ENCODE assay signal across 20 cellular contexts in genomic region chr7:67771840-67772605, GRCh38.
DNase-seq lines count a peak whose midpoint lies in the region; ATAC-seq and TF ChIP-seq lines count a peak whose summit lies in the region.
"Had no signal": no experiment of that assay in that cellular context is flagged by ENCODE, and none has a peak within 500 bp of the region (broad histone marks: within the 10 kb centered on the region; RNA-seq: fewer than 3 reads in every experiment).

No MANE protein-coding gene starts in this region.

- peaks cover 24% of the 10 kb centered on the region for H3K27me3 Mint-ChIP-seq in endodermal cell (ENCODE audit: insufficient read depth)
- H3K27me3 Mint-ChIP-seq in stimulated activated memory B cell treated with anti-CD40 and anti-IgM and Interleukin-4, amounts not matched to agents 10 μg/mL and 1 μg/mL and 100 μg/mL, for 72 hours: no peaks in the 10 kb centered on the region
- H3K27me3 Mint-ChIP-seq: B cell, IgD-negative memory B cell had no signal

- DNase-seq in Ammon's horn (ENCODE audit: low spot score) (peak; percentile 70), endodermal cell (peak; percentile 44), right lobe of liver (peak in 1 of 3 donors; percentile 54), putamen (ENCODE audit: low spot score) (peak; percentile 50), NCI-H1048 (lab: John Stamatoyannopoulos, UW) (no peak)
- DNase-seq: DMS53, GF-D8, Karpas-422, MV-4-11, NCI-H1930, NCI-H226 had no signal

- 92 to 94% methylated on average over 15 of the region's 15 CpGs for WGBS in endodermal cell (ENCODE audit: insufficient coverage in 1 of 2, insufficient read length in 1 of 2), 2 experiments
- 71% methylated on average over 5 of the region's 15 CpGs for WGBS in right lobe of liver (ENCODE audit: insufficient coverage, low coverage, low lambda C conversion rate, missing lambda C conversion rate)

- no peaks in the 10 kb centered on the region for H3K27me3 ChIP-seq in endodermal cell (ENCODE audit: control insufficient read depth, insufficient read depth, low read length, poor library complexity, severe bottlenecking)
- no peaks in the 10 kb centered on the region for H3K27me3 ChIP-seq in right lobe of liver
- H3K27me3 ChIP-seq: SJSA1 had no signal

- no peak overlapping the region for H3K27ac ChIP-seq in endodermal cell (ENCODE audit: low read depth, low read length)
- no peak overlapping the region for H3K27ac ChIP-seq in right lobe of liver
- H3K27ac ChIP-seq: SJSA1 had no signal

- H3K36me3 ChIP-seq in endodermal cell (ENCODE audit: control insufficient read depth, insufficient read depth, low read length) (no peaks in the 10 kb centered on the region), right lobe of liver (no peaks in the 10 kb centered on the region)
- H3K36me3 ChIP-seq: SJSA1 had no signal

- no peak overlapping the region for H3K4me3 ChIP-seq in endodermal cell (ENCODE audit: low read length)
- H3K4me3 ChIP-seq in right lobe of liver: no peak overlapping the region
- H3K4me3 ChIP-seq: SJSA1 had no signal

- no peak for TF ChIP-seq CTCF in endodermal cell (conservative IDR thresholded peaks at IDR 0.05)
- no peak for TF ChIP-seq CTCF in right lobe of liver (IDR thresholded peaks at IDR 0.05)

- peaks cover 16% of the 10 kb centered on the region for H3K9me3 Mint-ChIP-seq in endodermal cell
- H3K9me3 Mint-ChIP-seq in stimulated activated memory B cell treated with anti-CD40 and anti-IgM and Interleukin-4, amounts not matched to agents 10 μg/mL and 1 μg/mL and 100 μg/mL, for 72 hours: peaks cover 16% of the 10 kb centered on the region

- H3K9ac ChIP-seq in endodermal cell (ENCODE audit: extremely low read depth, low read length, poor library complexity, severe bottlenecking): no peak overlapping the region

- H3K9me3 ChIP-seq in endodermal cell (ENCODE audit: control insufficient read depth, low read length): peaks cover 1% of the 10 kb centered on the region
- H3K9me3 ChIP-seq in right lobe of liver: no peaks in the 10 kb centered on the region
- H3K9me3 ChIP-seq: SJSA1 had no signal

- H3K36me3 Mint-ChIP-seq in endodermal cell (ENCODE audit: low read depth): no peaks in the 10 kb centered on the region
- no peaks in the 10 kb centered on the region for H3K36me3 Mint-ChIP-seq in stimulated activated memory B cell treated with anti-CD40 and anti-IgM and Interleukin-4, amounts not matched to agents 10 μg/mL and 1 μg/mL and 100 μg/mL, for 72 hours
- H3K36me3 Mint-ChIP-seq: CD14-positive monocyte, IgD-negative memory B cell had no signal

- no peak for TF ChIP-seq POLR2A in right lobe of liver (IDR thresholded peaks at IDR 0.05)

- peaks cover 18% of the 10 kb centered on the region for H3K4me1 Mint-ChIP-seq in endodermal cell
- no peaks in the 10 kb centered on the region for H3K4me1 Mint-ChIP-seq in stimulated activated memory B cell treated with anti-CD40 and anti-IgM and Interleukin-4, amounts not matched to agents 10 μg/mL and 1 μg/mL and 100 μg/mL, for 72 hours
- H3K4me1 Mint-ChIP-seq: B cell, CD14-positive monocyte, IgD-negative memory B cell had no signal

- H3K27ac Mint-ChIP-seq in endodermal cell: no peak overlapping the region
- no peak overlapping the region for H3K27ac Mint-ChIP-seq in stimulated activated memory B cell treated with anti-CD40 and anti-IgM and Interleukin-4, amounts not matched to agents 10 μg/mL and 1 μg/mL and 100 μg/mL, for 72 hours
- H3K27ac Mint-ChIP-seq: B cell, CD14-positive monocyte, IgD-negative memory B cell had no signal

- peaks cover 11% of the 10 kb centered on the region for H3K4me1 ChIP-seq in endodermal cell (ENCODE audit: control insufficient read depth, insufficient read depth, low read length)
- no peaks in the 10 kb centered on the region for H3K4me1 ChIP-seq in right lobe of liver
- H3K4me1 ChIP-seq: SJSA1 had no signal

- intact Hi-C loops in right lobe of liver (cut with DNase I): no loop called here

- peak in 3 of 4 donors; percentile 40 to 73 (median 45) for ATAC-seq in right lobe of liver
- ATAC-seq in HG02798 (IDR thresholded peaks at IDR 0.05; ENCODE audit: poor library complexity, unreplicated experiment): no peak
- no peak for ATAC-seq in GM18907 (IDR thresholded peaks at IDR 0.05; ENCODE audit: unreplicated experiment)
- no peak for ATAC-seq in stimulated activated memory B cell treated with anti-CD40 and anti-IgM and Interleukin-4, amounts not matched to agents 10 μg/mL and 1 μg/mL and 100 μg/mL, for 72 hours
- ATAC-seq: HCT116, Right ventricle myocardium inferior had no signal

- no peak overlapping the region for H3K4me3 Mint-ChIP-seq in endodermal cell
- H3K4me3 Mint-ChIP-seq in stimulated activated memory B cell treated with anti-CD40 and anti-IgM and Interleukin-4, amounts not matched to agents 10 μg/mL and 1 μg/mL and 100 μg/mL, for 72 hours: no peak overlapping the region
- H3K4me3 Mint-ChIP-seq: B cell, CD14-positive monocyte had no signal

Comparison
In these comparisons a context has a peak if more than half of its experiments do, and no peak if none do; other contexts are left out.
1. ATAC-seq: peak in right lobe of liver (3 of 4); none in HG02798 (single experiment), GM18907 (single experiment) and stimulated activated memory B cell treated with anti-CD40 and anti-IgM and Interleukin-4, amounts not matched to agents 10 μg/mL and 1 μg/mL and 100 μg/mL, for 72 hours (single experiment).